ENCODE assay signal across 8 cellular contexts in genomic region chr6:10412948-10413849, GRCh38. TPM values are rescaled to one million over a fixed set of nuclear protein-coding genes. Genes with fewer than 3 reads are reported as not detected.
DNase-seq lines count a peak whose midpoint lies in the region; ATAC-seq and TF ChIP-seq lines count a peak whose summit lies in the region.

No MANE protein-coding gene starts in this region.

- peaks cover 43% of the 10 kb centered on the region for H3K36me3 Mint-ChIP-seq in Caco-2 (ENCODE audit: insufficient read depth, unreplicated experiment)
- H3K36me3 Mint-ChIP-seq in natural killer cell treated with Interleukin-12 subunit alpha and Interleukin-12 subunit beta and Interleukin-15 and Interleukin-18, amount 100 ng/mL, for 72 hours: peaks cover 53% of the 10 kb centered on the region

- no peak for TF ChIP-seq CTCF in Caco-2 (IDR thresholded peaks at IDR 0.05; ENCODE audit: insufficient read depth in 1 of 2, low read depth in 1 of 2, low read length in 1 of 2, severe bottlenecking in 1 of 2, unreplicated experiment in 1 of 2)

- peak overlapping the region; percentile 81 for H3K27ac Mint-ChIP-seq in Caco-2 (ENCODE audit: unreplicated experiment)
- H3K27ac Mint-ChIP-seq in natural killer cell treated with Interleukin-12 subunit alpha and Interleukin-12 subunit beta and Interleukin-15 and Interleukin-18, amount 100 ng/mL, for 72 hours: peak overlapping the region; percentile 43 to 55

- H3K27me3 Mint-ChIP-seq in Caco-2 (ENCODE audit: insufficient read depth, unreplicated experiment): peaks cover 2% of the 10 kb centered on the region
- peaks cover 66 to 88% of the 10 kb centered on the region in 2 donors for H3K27me3 Mint-ChIP-seq in natural killer cell treated with Interleukin-12 subunit alpha and Interleukin-12 subunit beta and Interleukin-15 and Interleukin-18, amount 100 ng/mL, for 72 hours

- POLR2A ChIA-PET in Caco-2 (lab: Charles Lee): interaction anchor here (3.4 kb wide), 1 partner anchor 9 kb away, joined by 14 read pairs; no protein-coding TSS in a partner anchor

- H3K4me3 Mint-ChIP-seq in Caco-2 (ENCODE audit: unreplicated experiment): peak overlapping the region; percentile 85
- peak overlapping the region; percentile 87 for H3K4me3 Mint-ChIP-seq in natural killer cell treated with Interleukin-12 subunit alpha and Interleukin-12 subunit beta and Interleukin-15 and Interleukin-18, amount 100 ng/mL, for 72 hours

- intact Hi-C loops in Caco-2 (cut with micrococcal nuclease; ENCODE audit: unreplicated experiment): no loop called here

- H3K9me3 ChIP-seq in Caco-2: no peaks in the 10 kb centered on the region

- no peaks in the 10 kb centered on the region for H3K27me3 ChIP-seq in Caco-2 (replicated peaks; ENCODE audit: control insufficient read depth, insufficient read depth, low read length)

- H3K9me3 Mint-ChIP-seq in Caco-2 (ENCODE audit: unreplicated experiment): no peaks in the 10 kb centered on the region
- H3K9me3 Mint-ChIP-seq in natural killer cell treated with Interleukin-12 subunit alpha and Interleukin-12 subunit beta and Interleukin-15 and Interleukin-18, amount 100 ng/mL, for 72 hours: peaks cover 3% of the 10 kb centered on the region

- CTCF ChIA-PET in Caco-2 (lab: Charles Lee): interaction anchor here (0.5 to 0.7 kb wide), 3 partner anchors 155 to 1409 kb away, joined by 3 to 5 read pairs (median 4); no protein-coding TSS in a partner anchor

- BruUV-seq in Caco-2 (replicated peaks; lab: Mats Ljungman, UMichigan): no TSS peak

- peak overlapping the region; percentile 70 for H3K4me3 ChIP-seq in Caco-2 (ENCODE audit: low read depth, low read length)

- peaks cover 6% of the 10 kb centered on the region for H3K4me1 Mint-ChIP-seq in Caco-2 (ENCODE audit: low read depth, unreplicated experiment)
- H3K4me1 Mint-ChIP-seq in natural killer cell treated with Interleukin-12 subunit alpha and Interleukin-12 subunit beta and Interleukin-15 and Interleukin-18, amount 100 ng/mL, for 72 hours (ENCODE audit: low read depth in 2 of 2): peaks cover 34 to 38% of the 10 kb centered on the region in 2 donors

- no peaks in the 10 kb centered on the region for H3K4me1 ChIP-seq in Caco-2

- peak; percentile 57 to 70 for DNase-seq in Caco-2
- DNase-seq in NCI-H2029 treated with DMSO at 0.1 percent for 48 hours (lab: John Stamatoyannopoulos, UW): peak; percentile 59
- peak; percentile 72 for DNase-seq in ecto neural progenitor cell (ENCODE audit: low spot score)
- no peak for DNase-seq in natural killer cell treated with Interleukin-12 subunit alpha and Interleukin-12 subunit beta and Interleukin-15 and Interleukin-18, amount 100 ng/mL, for 72 hours (ENCODE audit: low spot score)
- DNase-seq in NOMO-1 treated with dmso at 0.1 percent for 144 hours (lab: John Stamatoyannopoulos, UW; ENCODE audit: unreplicated experiment): no peak
- DNase-seq in NCI-H1436 treated with DMSO at 0.1 percent for 48 hours (lab: John Stamatoyannopoulos, UW): no peak

- peak; percentile 32 for ATAC-seq in GM21526 (IDR thresholded peaks at IDR 0.05; ENCODE audit: low FRiP score, unreplicated experiment)
- ATAC-seq in natural killer cell treated with Interleukin-12 subunit alpha and Interleukin-12 subunit beta and Interleukin-15 and Interleukin-18, amount 100 ng/mL, for 72 hours: no peak
- no peak for ATAC-seq in GM21381 (IDR thresholded peaks at IDR 0.05; ENCODE audit: unreplicated experiment)

- no peaks in the 10 kb centered on the region for H3K36me3 ChIP-seq in Caco-2 (ENCODE audit: control insufficient read depth, insufficient read depth, low read length)

RNA-seq across cellular contexts. Expression of gene TFAP2A, which starts 1.7 kb away (rescaled TPM):
- total RNA-seq in Caco-2 (2022): 6.3 and 8.7 TPM in 2 replicates
- under 1 TPM; 0.07 to 0.31 TPM for total RNA-seq in natural killer cell treated with Interleukin-12 subunit alpha and Interleukin-12 subunit beta and Interleukin-15 and Interleukin-18, amount 100 ng/mL, for 72 hours

Comparison
In these comparisons a context has a peak if more than half of its experiments do, and no peak if none do; other contexts are left out.
1. DNase-seq: peak in Caco-2 (2 of 2), NCI-H2029 treated with DMSO at 0.1 percent for 48 hours (single experiment) and ecto neural progenitor cell (single experiment); none in natural killer cell treated with Interleukin-12 subunit alpha and Interleukin-12 subunit beta and Interleukin-15 and Interleukin-18, amount 100 ng/mL, for 72 hours (single experiment), NOMO-1 treated with dmso at 0.1 percent for 144 hours (single experiment) and NCI-H1436 treated with DMSO at 0.1 percent for 48 hours (single experiment).